ENCODE assay signal across 18 cellular contexts in genomic region chr17:9475259-9475658, GRCh38.
"Had no signal": no experiment of that assay in that cellular context is flagged by ENCODE, and none has a peak within 500 bp of the region (broad histone marks: within the 10 kb centered on the region; RNA-seq: fewer than 3 reads in every experiment).

No MANE protein-coding gene starts in this region.

- H3K27me3 Mint-ChIP-seq: activated CD4-positive, alpha-beta T cell treated with anti-CD3 and anti-CD28 coated beads for 36 hours; activated CD8-positive, alpha-beta T cell treated with anti-CD3 and anti-CD28 coated beads for 36 hours; activated naive CD8-positive, alpha-beta T cell treated with anti-CD3 and anti-CD28 coated beads, Interleukin-2, amount 50 U/mL, for 24 hours; T-cell had no signal

- H3K4me3 ChIP-seq: coronary artery, SJSA1, transverse colon had no signal

- H3K36me3 ChIP-seq: transverse colon had no signal

- H3K4me1 ChIP-seq: parathyroid adenoma had no signal

- H2AFZ ChIP-seq: parathyroid adenoma had no signal

- H3K27ac ChIP-seq: coronary artery, epithelial cell of prostate, parathyroid adenoma, SJSA1, transverse colon, VCaP had no signal

- H3K27ac Mint-ChIP-seq: activated CD4-positive, alpha-beta T cell treated with anti-CD3 and anti-CD28 coated beads for 36 hours; activated CD8-positive, alpha-beta T cell treated with anti-CD3 and anti-CD28 coated beads for 36 hours; activated naive CD8-positive, alpha-beta T cell treated with anti-CD3 and anti-CD28 coated beads, Interleukin-2, amount 50 U/mL, for 24 hours; activated T-helper 1 cell treated with anti-CD3 and anti-CD28 coated beads, Interleukin-12 subunit alpha, Interleukin-12 subunit beta, Interleukin-2, Interleukin-4 antibody, amounts not matched to agents 30 ng/mL and 10 ng/mL and 1 ng/mL, durations not matched to agents 14 hours and 24 hours and 36 hours; stimulated activated effector memory CD8-positive, alpha-beta T cell treated with anti-CD3 and anti-CD28 coated beads, Interleukin-12 subunit alpha, Interleukin-12 subunit beta, amount 100 ng/mL, for 72 hours; T-cell had no signal

- H3K36me3 Mint-ChIP-seq: stimulated activated effector memory CD8-positive, alpha-beta T cell treated with anti-CD3 and anti-CD28 coated beads, Interleukin-12 subunit alpha, Interleukin-12 subunit beta, amount 100 ng/mL, for 72 hours had no signal

- H3K9me3 ChIP-seq: transverse colon had no signal

- H3K4me3 Mint-ChIP-seq: activated CD4-positive, alpha-beta T cell treated with anti-CD3 and anti-CD28 coated beads for 36 hours; activated CD8-positive, alpha-beta T cell treated with anti-CD3 and anti-CD28 coated beads for 36 hours; activated naive CD8-positive, alpha-beta T cell treated with anti-CD3 and anti-CD28 coated beads, Interleukin-2, amount 50 U/mL, for 24 hours; activated T-helper 1 cell treated with anti-CD3 and anti-CD28 coated beads, Interleukin-12 subunit alpha, Interleukin-12 subunit beta, Interleukin-2, Interleukin-4 antibody, amounts not matched to agents 30 ng/mL and 10 ng/mL and 1 ng/mL, durations not matched to agents 14 hours and 24 hours and 36 hours; neural crest cell; stimulated activated effector memory CD8-positive, alpha-beta T cell treated with anti-CD3 and anti-CD28 coated beads, Interleukin-12 subunit alpha, Interleukin-12 subunit beta, amount 100 ng/mL, for 72 hours; T-cell had no signal

- DNase-seq: activated CD4-positive, alpha-beta T cell treated with anti-CD3 and anti-CD28 coated beads for 36 hours; activated CD8-positive, alpha-beta memory T cell treated with anti-CD3 and anti-CD28 coated beads, Interleukin-2, amount 50 U/mL, for 48 hours; activated CD8-positive, alpha-beta T cell treated with anti-CD3 and anti-CD28 coated beads for 36 hours; activated naive CD4-positive, alpha-beta T cell; activated naive CD8-positive, alpha-beta T cell treated with anti-CD3 and anti-CD28 coated beads, Interleukin-2, amount 50 U/mL, for 24 hours; effector memory CD4-positive, alpha-beta T cell; mammary epithelial cell; right cardiac atrium; T-cell; transverse colon had no signal

- H3K9me3 Mint-ChIP-seq: activated CD8-positive, alpha-beta T cell treated with anti-CD3 and anti-CD28 coated beads for 36 hours; activated naive CD8-positive, alpha-beta T cell treated with anti-CD3 and anti-CD28 coated beads, Interleukin-2, amount 50 U/mL, for 24 hours; activated T-helper 1 cell treated with anti-CD3 and anti-CD28 coated beads, Interleukin-12 subunit alpha, Interleukin-12 subunit beta, Interleukin-2, Interleukin-4 antibody, amounts not matched to agents 30 ng/mL and 10 ng/mL and 1 ng/mL, durations not matched to agents 14 hours and 24 hours and 36 hours; neural crest cell; stimulated activated effector memory CD8-positive, alpha-beta T cell treated with anti-CD3 and anti-CD28 coated beads, Interleukin-12 subunit alpha, Interleukin-12 subunit beta, amount 100 ng/mL, for 72 hours; T-cell had no signal
